In genomic region chr6:119895626-119896025, GRCh38 we compare ENCODE assay signal across 21 cellular contexts.
DNase-seq lines count a peak whose midpoint lies in the region; ATAC-seq, FAIRE-seq and TF ChIP-seq lines count a peak whose summit lies in the region.
"Had no signal": no experiment of that assay in that cellular context is flagged by ENCODE, and none has a peak within 500 bp of the region (broad histone marks: within the 10 kb centered on the region; RNA-seq: fewer than 3 reads in every experiment).

No MANE protein-coding gene starts in this region.

- no peak for ATAC-seq in GM19463 (IDR thresholded peaks at IDR 0.05; ENCODE audit: unreplicated experiment)

- no peak overlapping the region for H2BK5ac ChIP-seq in mesendoderm (ENCODE audit: low read length)

- no peak overlapping the region for H2BK120ac ChIP-seq in mesendoderm (ENCODE audit: low read depth, low read length)

- H3K4me2 ChIP-seq in mesendoderm (ENCODE audit: low read length): no peak overlapping the region

- no peak for FAIRE-seq in bronchial epithelial cell (lab: Jason Lieb, UNC)
- FAIRE-seq: G401.6, GM12891, GM19239 had no signal

- TF ChIP-seq CTCF in bronchial epithelial cell (IDR thresholded peaks at IDR 0.05; ENCODE audit: insufficient read depth, low read length, severe bottlenecking) (no peak), osteocyte (IDR thresholded peaks at IDR 0.05) (no peak)

- H2AK5ac ChIP-seq in mesendoderm (ENCODE audit: low read length): no peak overlapping the region

- no peak overlapping the region for H3K4ac ChIP-seq in mesendoderm (ENCODE audit: low read depth, low read length)

- no peak overlapping the region for H3K27ac ChIP-seq in mesendoderm (ENCODE audit: low read depth, low read length)
- H3K27ac ChIP-seq: HL-60 had no signal

- H3K56ac ChIP-seq in mesendoderm (ENCODE audit: low read length): no peak overlapping the region

- H3K23ac ChIP-seq in mesendoderm (ENCODE audit: low read length): no peak overlapping the region

- H3K27ac Mint-ChIP-seq in osteocyte (ENCODE audit: unreplicated experiment): no peak overlapping the region
- H3K27ac Mint-ChIP-seq: B cell; CD4-positive, alpha-beta T cell; HFFc6 had no signal

- H4K8ac ChIP-seq in mesendoderm (ENCODE audit: low read depth, low read length): no peak overlapping the region

- no peak overlapping the region for H3K4me3 ChIP-seq in bronchial epithelial cell (ENCODE audit: low read depth, low read length)
- H3K4me3 ChIP-seq in mesendoderm (ENCODE audit: low read length): no peak overlapping the region

- no peaks in the 10 kb centered on the region for H3K27me3 ChIP-seq in bronchial epithelial cell (ENCODE audit: control insufficient read depth, insufficient read depth, low read length)
- H3K27me3 ChIP-seq in mesendoderm (ENCODE audit: insufficient read depth, low read length, poor library complexity): no peaks in the 10 kb centered on the region

- peaks cover 4% of the 10 kb centered on the region for H3K9me3 Mint-ChIP-seq in osteocyte (ENCODE audit: unreplicated experiment)
- H3K9me3 Mint-ChIP-seq: CD4-positive, alpha-beta T cell had no signal

- no peaks in the 10 kb centered on the region for H3K27me3 Mint-ChIP-seq in osteocyte (ENCODE audit: unreplicated experiment)
- H3K27me3 Mint-ChIP-seq: B cell; CD4-positive, alpha-beta T cell had no signal

- no peaks in the 10 kb centered on the region for H3K79me1 ChIP-seq in mesendoderm (ENCODE audit: low read length)

- no peak overlapping the region for H3K9ac ChIP-seq in mesendoderm (ENCODE audit: low read length)

- H3K79me2 ChIP-seq in mesendoderm (ENCODE audit: control insufficient read depth, insufficient read depth, low read length): no peaks in the 10 kb centered on the region

- H3K4me1 ChIP-seq in mesendoderm (ENCODE audit: control insufficient read depth, low read depth, low read length): no peaks in the 10 kb centered on the region

- H3K18ac ChIP-seq in mesendoderm (ENCODE audit: low read length): no peak overlapping the region

- DNase-seq in HPDE6-E6E7 (ENCODE audit: extremely low spot score) (peak; percentile 37), bronchial epithelial cell (ENCODE audit: low read depth) (peak; percentile 72), islet precursor cell (peak; percentile 69), mesendoderm (peak; percentile 53), osteocyte (ENCODE audit: extremely low spot score, unreplicated experiment) (no peak), midbrain (lab: John Stamatoyannopoulos, UW) (no peak)
- DNase-seq in activated naive CD4-positive, alpha-beta T cell (lab: John Stamatoyannopoulos, UW): no peak
- DNase-seq: 8988T; ACHN; C1 segment of cervical spinal cord; CD4-positive, alpha-beta T cell; DMS79 treated with DMSO at 0.1 percent for 48 hours; EL; HCEC 1CT; HFFc6 had no signal

- H3K36me3 ChIP-seq in bronchial epithelial cell (ENCODE audit: control insufficient read depth, insufficient read depth, low read length) (no peaks in the 10 kb centered on the region), mesendoderm (ENCODE audit: control insufficient read depth, insufficient read depth, low read length) (no peaks in the 10 kb centered on the region)

- no peak overlapping the region for H4K5ac ChIP-seq in mesendoderm (ENCODE audit: low read length)

- H3K4me1 Mint-ChIP-seq in osteocyte (ENCODE audit: unreplicated experiment): no peaks in the 10 kb centered on the region

- H3K4me3 Mint-ChIP-seq in osteocyte (ENCODE audit: unreplicated experiment): no peak overlapping the region
- H3K4me3 Mint-ChIP-seq: B cell; CD4-positive, alpha-beta T cell; HFFc6 had no signal

- no peaks in the 10 kb centered on the region for H3K36me3 Mint-ChIP-seq in osteocyte (ENCODE audit: unreplicated experiment)

- no peak overlapping the region for H2BK15ac ChIP-seq in mesendoderm (replicated peaks; ENCODE audit: low read depth)

- no CpG with 5 or more reads among the region's 2 CpGs for WGBS in mesendoderm (ENCODE audit: extremely low coverage, insufficient coverage, low lambda C conversion rate)

Comparison
In these comparisons a context has a peak if more than half of its experiments do, and no peak if none do; other contexts are left out.
1. DNase-seq: peak in HPDE6-E6E7 (single experiment), bronchial epithelial cell (single experiment), islet precursor cell (single experiment) and mesendoderm (single experiment); none in activated naive CD4-positive, alpha-beta T cell (0 of 4), osteocyte (single experiment) and midbrain (single experiment).